In the genomic region with DNA sequence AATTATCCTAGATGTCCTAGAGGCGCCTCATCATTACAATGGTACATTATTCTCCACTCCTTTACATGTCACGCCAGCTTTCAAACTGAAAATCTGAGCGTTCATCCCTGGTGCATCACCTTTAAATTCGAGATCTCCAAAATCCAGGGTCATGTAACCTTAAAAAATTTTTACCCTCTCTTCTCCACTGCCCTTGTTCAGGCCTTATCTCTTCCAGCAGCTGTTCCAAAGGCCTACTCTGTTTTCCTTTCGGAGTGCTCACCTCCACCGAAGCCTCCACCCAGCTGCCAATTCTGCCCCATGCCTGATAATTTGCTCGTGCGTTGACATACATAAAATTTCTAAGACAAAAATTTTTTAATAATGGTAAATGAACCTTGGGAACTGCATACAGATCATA, we compare ENCODE assay signal across 9 cellular contexts. TPM values are rescaled to one million over a fixed set of nuclear protein-coding genes. Genes with fewer than 3 reads are reported as not detected.
DNase-seq lines count a peak whose midpoint lies in the region; FAIRE-seq and TF ChIP-seq lines count a peak whose summit lies in the region.
"Had no signal": no experiment of that assay in that cellular context is flagged by ENCODE, and none has a peak within 500 bp of the region (broad histone marks: within the 10 kb centered on the region; RNA-seq: fewer than 3 reads in every experiment).

No MANE protein-coding gene starts in this region.

- no peak overlapping the region for H2BK12ac ChIP-seq in H1 (ENCODE audit: low read depth, low read length)

- no peak overlapping the region for H2BK120ac ChIP-seq in H1 (replicated peaks; ENCODE audit: low read depth, low read length)

- H3K18ac ChIP-seq in H1 (ENCODE audit: extremely low read depth, low read length) = no peak overlapping the region

- H3K36me3 ChIP-seq in NT2/D1 (ENCODE audit: insufficient read depth, insufficient read length, low read length) (peaks cover 33% of the 10 kb centered on the region), H1 (ENCODE audit: control insufficient read depth in 2 of 4, insufficient read depth in 4 of 4, low read length in 3 of 4) (peaks cover 0 to 18% (median 11%) of the 10 kb centered on the region in 4 experiments; a peak in 6 of 8 replicates), neuron (ENCODE audit: insufficient read depth, low read length) (peaks cover 18% of the 10 kb centered on the region)

- H3K23me2 ChIP-seq in H1 (ENCODE audit: low read depth, low read length) = peaks cover 9% of the 10 kb centered on the region; the same call in 1 of the 2 replicates

- TF ChIP-seq CTCF in GM12864 (IDR thresholded peaks at IDR 0.05; ENCODE audit: low read depth, low read length, missing control alignments) (no peak), H1 (IDR thresholded peaks at IDR 0.05; ENCODE audit: control extremely low read depth in 1 of 3, insufficient read depth in 1 of 3, low read depth in 1 of 3, low read length in 3 of 3) (no peak)

- H2BK20ac ChIP-seq in H1 (ENCODE audit: low read length) = no peak overlapping the region

- CTCF ChIA-PET in H1 (lab: Charles Lee; ENCODE audit: partially characterized antibody) = interaction anchor here (0.8 kb wide), 1 partner anchor 385 kb away, joined by 3 read pairs; no protein-coding TSS in a partner anchor

- H3K56ac ChIP-seq in H1 (replicated peaks; ENCODE audit: insufficient read length, low read depth, low read length) = no peak overlapping the region

- no peak for TF ChIP-seq POLR2A in H1 (IDR thresholded peaks at IDR 0.05; ENCODE audit: control extremely low read depth in 1 of 2, low read depth in 2 of 2, low read length in 2 of 2)

- no peak overlapping the region for H4K91ac ChIP-seq in H1 (replicated peaks; ENCODE audit: insufficient read length, low read length)

- H3K9ac ChIP-seq in NT2/D1 (ENCODE audit: insufficient read length, low read depth) (peak overlapping the region; percentile 93), H1 (replicated peaks in 1 of 4; ENCODE audit: extremely low read depth in 1 of 4, low read depth in 3 of 4, low read length in 3 of 4) (peak overlapping the region; percentile 93 to 96 (median 94))

- H3K9me3 ChIP-seq in NT2/D1 (ENCODE audit: insufficient read depth, low read length) (no peaks in the 10 kb centered on the region), H1 (ENCODE audit: insufficient read depth in 2 of 2, low read depth in 1 of 2, low read length in 1 of 2) (no peaks in the 10 kb centered on the region), neuron (ENCODE audit: low read length) (no peaks in the 10 kb centered on the region)

- H3K4me1 ChIP-seq in NT2/D1 (ENCODE audit: insufficient read depth, insufficient read length) (no peaks in the 10 kb centered on the region), H1 (replicated peaks in 1 of 4; ENCODE audit: control insufficient read depth in 3 of 4, insufficient read depth in 4 of 4, low read length in 3 of 4) (peaks cover 0 to 5% (median 2%) of the 10 kb centered on the region in 4 experiments; a peak in 3 of 7 replicates), neuron (ENCODE audit: insufficient read depth, low read length) (peaks cover 28% of the 10 kb centered on the region)

- H2BK5ac ChIP-seq in H1 (ENCODE audit: low read depth, low read length) = no peak overlapping the region

- POLR2A ChIA-PET in H1 (lab: Charles Lee; ENCODE audit: partially characterized antibody) = interaction anchor here (0.6 to 3.2 kb wide), 13 partner anchors 11 to 296 kb away, joined by 3 to 13 read pairs (median 3); a partner anchor contains a TSS

- FAIRE-seq in H1 (lab: Jason Lieb, UNC) (no peak), GM19239 (lab: Jason Lieb, UNC) (no peak)

- H2BK15ac ChIP-seq in H1 (ENCODE audit: low read length) = no peak overlapping the region

- no peak overlapping the region for H4K8ac ChIP-seq in H1 (ENCODE audit: extremely low read depth, insufficient read depth, low read length)

- no peak for TF ChIP-seq EP300 in H1 (IDR thresholded peaks at IDR 0.05; ENCODE audit: borderline replicate concordance in 1 of 2, low read depth in 2 of 2, low read length in 2 of 2)

- H2AFZ ChIP-seq in H1 (ENCODE audit: low read length) (no peak overlapping the region), neuron (ENCODE audit: low read depth, low read length) (no peak overlapping the region)

- 54% methylated on average over 8 of the region's 8 CpGs; no CpG with 5 or more reads in 1 of the 2 experiments for WGBS in H1 (ENCODE audit: extremely low coverage in 1 of 2, insufficient coverage in 1 of 2, insufficient read length in 1 of 2, insufficient replicate concordance in 2 of 2, low coverage in 1 of 2, low lambda C conversion rate in 2 of 2, missing lambda C conversion rate in 1 of 2), 2 experiments

- no peak overlapping the region for H3K27ac ChIP-seq in H1 (ENCODE audit: low read depth, low read length)

- H4K20me1 ChIP-seq in H1 (replicated peaks in 1 of 2; ENCODE audit: control insufficient read depth in 1 of 2, insufficient read depth in 2 of 2, low read length in 2 of 2) = peaks cover 0 to 2% of the 10 kb centered on the region in 2 experiments

- DNase-seq in GM12864 (ENCODE audit: low read depth) = no peak
- no peak for DNase-seq in NT2/D1 (ENCODE audit: low read depth, low spot score)
- no peak for DNase-seq in H1 (ENCODE audit: low read depth in 1 of 2, low spot score in 2 of 2)
- no peak for DNase-seq in GM19239 (ENCODE audit: insufficient read length, low spot score)
- DNase-seq in RKO (ENCODE audit: low spot score) = no peak
- no peak for DNase-seq in NCI-H1436 treated with DMSO at 0.1 percent for 48 hours (lab: John Stamatoyannopoulos, UW)
- DNase-seq in COLO829 (ENCODE audit: low spot score) = no peak
- DNase-seq: effector CD4-positive, alpha-beta T cell had no signal

- H2AK5ac ChIP-seq in H1 (ENCODE audit: low read depth, low read length) = no peak overlapping the region

- no peak overlapping the region for H3K23ac ChIP-seq in H1 (ENCODE audit: insufficient read length)

- H3K4me3 ChIP-seq in GM12864 (ENCODE audit: low read depth, low read length) (peak overlapping the region; percentile 68), NT2/D1 (ENCODE audit: insufficient read length, low read depth) (peak overlapping the region; percentile 80), H1 (ENCODE audit: extremely low read depth in 1 of 4, insufficient read depth in 2 of 4, low read depth in 3 of 4, low read length in 4 of 4) (peak overlapping the region; percentile 60 to 100 (median 95)), neuron (ENCODE audit: low read length) (peak overlapping the region; percentile 97)

- peak overlapping the region; percentile 83 to 98 for H3K4me2 ChIP-seq in H1 (ENCODE audit: insufficient read depth in 1 of 2, low read depth in 2 of 2, low read length in 2 of 2)

- no peak overlapping the region for H4K5ac ChIP-seq in H1 (ENCODE audit: insufficient read length, low read depth, low read length)

- H3K79me1 ChIP-seq in H1 (ENCODE audit: low read depth, low read length) = no peaks in the 10 kb centered on the region; the same call in 1 of the 2 replicates

- H3K27me3 ChIP-seq in NT2/D1 (ENCODE audit: insufficient read depth, insufficient read length) (no peaks in the 10 kb centered on the region), H1 (replicated peaks in 1 of 4; ENCODE audit: control insufficient read depth in 3 of 4, extremely low read depth in 1 of 4, insufficient read depth in 3 of 4, low read length in 3 of 4) (no peaks in the 10 kb centered on the region), neuron (ENCODE audit: insufficient read depth, low read length) (no peaks in the 10 kb centered on the region)

- H3K4ac ChIP-seq in H1 (replicated peaks; ENCODE audit: insufficient read length, low read depth, low read length) = no peak overlapping the region

- no peak overlapping the region for H3K14ac ChIP-seq in H1 (ENCODE audit: insufficient read length)

- H3K79me2 ChIP-seq in H1 (ENCODE audit: control insufficient read depth in 1 of 2, insufficient read depth in 2 of 2, low read length in 2 of 2) = peaks cover 7 to 26% of the 10 kb centered on the region in 2 experiments

- TF ChIP-seq RAD21 in H1 (IDR thresholded peaks at IDR 0.05 in 1 of 2, conservative IDR thresholded peaks at IDR 0.05 in 1 of 2; ENCODE audit: low read depth in 2 of 2, low read length in 2 of 2) = no peak

TF ChIP-seq in H1, 55 proteins besides CTCF, POLR2A, EP300 and RAD21 (continues in another document):
- TF ChIP-seq, protein P1, sequence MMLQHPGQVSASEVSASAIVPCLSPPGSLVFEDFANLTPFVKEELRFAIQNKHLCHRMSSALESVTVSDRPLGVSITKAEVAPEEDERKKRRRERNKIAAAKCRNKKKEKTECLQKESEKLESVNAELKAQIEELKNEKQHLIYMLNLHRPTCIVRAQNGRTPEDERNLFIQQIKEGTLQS (IDR thresholded peaks at IDR 0.05; ENCODE audit: insufficient read depth, low read depth, low read length) = no peak
- TF ChIP-seq POU5F1 (IDR thresholded peaks at IDR 0.05; ENCODE audit: low read depth, low read length) (no peak), TEAD4 (IDR thresholded peaks at IDR 0.05; ENCODE audit: low read depth, low read length) (no peak), SRF (IDR thresholded peaks at IDR 0.05; ENCODE audit: low read depth, low read length) (no peak), ASH2L (IDR thresholded peaks at IDR 0.05; ENCODE audit: low read length) (no peak), SP4 (IDR thresholded peaks at IDR 0.05; ENCODE audit: low read length) (no peak), SUZ12 (IDR thresholded peaks at IDR 0.05; ENCODE audit: low read length) (no peak), NANOG (IDR thresholded peaks at IDR 0.05; ENCODE audit: insufficient read depth, low read depth, low read length, poor library complexity, severe bottlenecking) (no peak)

RNA-seq across cellular contexts. Expression of a gene that starts 1.0 kb away (rescaled TPM):
- 20.3 and 22.6 TPM in 2 replicates for total RNA-seq in H1 (2021; fragmentation: NEBNext Ultra II Directional; extraction: Animal tissue kit (Norgen Biotek cat#: 25700))
- 2.5 and 3.6 TPM in 2 replicates for polyA plus RNA-seq in H1 (2011; rRNA removed)
- 5.4 TPM for polyA plus RNA-seq in H1 (2011; cell fraction: cytosol; rRNA removed)
- 4.2 TPM for polyA plus RNA-seq in H1 (2011; cell fraction: nucleus; rRNA removed)
- polyA plus RNA-seq in H1 (2012, experiment 1 of 2) = 6.6 to 14.0 TPM (median 8.7 TPM) in 4 replicates
- polyA plus RNA-seq in H1 (2012, experiment 2 of 2) = 0.54 TPM
- polyA plus RNA-seq in H1 (2013, experiment 1 of 2) = 12.6 TPM
- polyA plus RNA-seq in H1 (2013, experiment 2 of 2) = 12.7 TPM
- 10.6 and 14.9 TPM in 2 replicates for polyA minus RNA-seq in H1 (2011; rRNA and poly(A)+ RNA removed)
- 11.1 TPM for polyA minus RNA-seq in H1 (2011; cell fraction: cytosol; rRNA and poly(A)+ RNA removed)
- 34.6 TPM for polyA minus RNA-seq in H1 (2011; cell fraction: nucleus; rRNA and poly(A)+ RNA removed)

RNA-seq across cellular contexts. Expression of a gene that starts 1.3 kb away (rescaled TPM):
- total RNA-seq in H1 (2021; fragmentation: NEBNext Ultra II Directional; extraction: Animal tissue kit (Norgen Biotek cat#: 25700)) = 86.7 and 88.9 TPM in 2 replicates
- polyA plus RNA-seq in H1 (2011; rRNA removed) = 34.5 and 46.4 TPM in 2 replicates
- 55.7 TPM for polyA plus RNA-seq in H1 (2011; cell fraction: cytosol; rRNA removed)
- polyA plus RNA-seq in H1 (2011; cell fraction: nucleus; rRNA removed) = 93.3 TPM
- polyA plus RNA-seq in H1 (2012, experiment 1 of 2) = 52.3 to 74.6 TPM (median 57.2 TPM) in 4 replicates
- polyA plus RNA-seq in H1 (2012, experiment 2 of 2) = 16.6 TPM
- polyA plus RNA-seq in H1 (2013, experiment 1 of 2) = 172 TPM
- 152 TPM for polyA plus RNA-seq in H1 (2013, experiment 2 of 2)
- 51.3 and 69.7 TPM in 2 replicates for polyA minus RNA-seq in H1 (2011; rRNA and poly(A)+ RNA removed)
- polyA minus RNA-seq in H1 (2011; cell fraction: cytosol; rRNA and poly(A)+ RNA removed) = 53.4 TPM
- 111 TPM for polyA minus RNA-seq in H1 (2011; cell fraction: nucleus; rRNA and poly(A)+ RNA removed)
